Comparison of ENCODE assay signal across 1 cellular context in the genomic region with DNA sequence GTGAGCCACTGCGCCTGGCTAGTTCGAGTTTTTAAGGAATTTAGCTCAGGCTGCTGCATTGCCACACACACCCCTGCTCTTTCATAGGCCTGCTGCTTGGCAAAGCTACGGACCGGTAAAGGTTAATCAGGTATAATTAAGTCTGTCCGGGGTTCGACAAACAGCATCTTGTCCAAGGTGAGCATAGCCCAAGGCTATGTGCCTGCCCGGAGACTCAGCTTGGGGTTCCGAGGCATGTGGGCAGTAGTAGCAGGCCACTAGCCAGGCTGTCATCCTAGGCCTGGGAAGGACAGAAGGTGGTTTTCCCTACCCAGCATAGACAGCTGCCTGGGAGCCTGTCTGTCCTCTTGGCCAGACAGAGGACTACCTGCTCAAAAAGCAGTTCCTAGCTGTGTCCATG.
TF ChIP-seq lines count a peak whose summit lies in the region.

No MANE protein-coding gene starts in this region.

TF ChIP-seq in GM23338, 12 proteins besides CTCF, POLR2A, EP300 and RAD21 (continued from another document):
- TF ChIP-seq CREB1 (CRISPR knock-in tag; IDR thresholded peaks at IDR 0.05; ENCODE audit: low read depth) (no peak), ZNF114 (CRISPR knock-in tag; IDR thresholded peaks at IDR 0.05) (no peak), STAT1 (IDR thresholded peaks at IDR 0.05; ENCODE audit: unreplicated experiment) (no peak), EZH2phosphoT487 (IDR thresholded peaks at IDR 0.05; ENCODE audit: unreplicated experiment) (no peak)
- TF ChIP-seq, protein P1, sequence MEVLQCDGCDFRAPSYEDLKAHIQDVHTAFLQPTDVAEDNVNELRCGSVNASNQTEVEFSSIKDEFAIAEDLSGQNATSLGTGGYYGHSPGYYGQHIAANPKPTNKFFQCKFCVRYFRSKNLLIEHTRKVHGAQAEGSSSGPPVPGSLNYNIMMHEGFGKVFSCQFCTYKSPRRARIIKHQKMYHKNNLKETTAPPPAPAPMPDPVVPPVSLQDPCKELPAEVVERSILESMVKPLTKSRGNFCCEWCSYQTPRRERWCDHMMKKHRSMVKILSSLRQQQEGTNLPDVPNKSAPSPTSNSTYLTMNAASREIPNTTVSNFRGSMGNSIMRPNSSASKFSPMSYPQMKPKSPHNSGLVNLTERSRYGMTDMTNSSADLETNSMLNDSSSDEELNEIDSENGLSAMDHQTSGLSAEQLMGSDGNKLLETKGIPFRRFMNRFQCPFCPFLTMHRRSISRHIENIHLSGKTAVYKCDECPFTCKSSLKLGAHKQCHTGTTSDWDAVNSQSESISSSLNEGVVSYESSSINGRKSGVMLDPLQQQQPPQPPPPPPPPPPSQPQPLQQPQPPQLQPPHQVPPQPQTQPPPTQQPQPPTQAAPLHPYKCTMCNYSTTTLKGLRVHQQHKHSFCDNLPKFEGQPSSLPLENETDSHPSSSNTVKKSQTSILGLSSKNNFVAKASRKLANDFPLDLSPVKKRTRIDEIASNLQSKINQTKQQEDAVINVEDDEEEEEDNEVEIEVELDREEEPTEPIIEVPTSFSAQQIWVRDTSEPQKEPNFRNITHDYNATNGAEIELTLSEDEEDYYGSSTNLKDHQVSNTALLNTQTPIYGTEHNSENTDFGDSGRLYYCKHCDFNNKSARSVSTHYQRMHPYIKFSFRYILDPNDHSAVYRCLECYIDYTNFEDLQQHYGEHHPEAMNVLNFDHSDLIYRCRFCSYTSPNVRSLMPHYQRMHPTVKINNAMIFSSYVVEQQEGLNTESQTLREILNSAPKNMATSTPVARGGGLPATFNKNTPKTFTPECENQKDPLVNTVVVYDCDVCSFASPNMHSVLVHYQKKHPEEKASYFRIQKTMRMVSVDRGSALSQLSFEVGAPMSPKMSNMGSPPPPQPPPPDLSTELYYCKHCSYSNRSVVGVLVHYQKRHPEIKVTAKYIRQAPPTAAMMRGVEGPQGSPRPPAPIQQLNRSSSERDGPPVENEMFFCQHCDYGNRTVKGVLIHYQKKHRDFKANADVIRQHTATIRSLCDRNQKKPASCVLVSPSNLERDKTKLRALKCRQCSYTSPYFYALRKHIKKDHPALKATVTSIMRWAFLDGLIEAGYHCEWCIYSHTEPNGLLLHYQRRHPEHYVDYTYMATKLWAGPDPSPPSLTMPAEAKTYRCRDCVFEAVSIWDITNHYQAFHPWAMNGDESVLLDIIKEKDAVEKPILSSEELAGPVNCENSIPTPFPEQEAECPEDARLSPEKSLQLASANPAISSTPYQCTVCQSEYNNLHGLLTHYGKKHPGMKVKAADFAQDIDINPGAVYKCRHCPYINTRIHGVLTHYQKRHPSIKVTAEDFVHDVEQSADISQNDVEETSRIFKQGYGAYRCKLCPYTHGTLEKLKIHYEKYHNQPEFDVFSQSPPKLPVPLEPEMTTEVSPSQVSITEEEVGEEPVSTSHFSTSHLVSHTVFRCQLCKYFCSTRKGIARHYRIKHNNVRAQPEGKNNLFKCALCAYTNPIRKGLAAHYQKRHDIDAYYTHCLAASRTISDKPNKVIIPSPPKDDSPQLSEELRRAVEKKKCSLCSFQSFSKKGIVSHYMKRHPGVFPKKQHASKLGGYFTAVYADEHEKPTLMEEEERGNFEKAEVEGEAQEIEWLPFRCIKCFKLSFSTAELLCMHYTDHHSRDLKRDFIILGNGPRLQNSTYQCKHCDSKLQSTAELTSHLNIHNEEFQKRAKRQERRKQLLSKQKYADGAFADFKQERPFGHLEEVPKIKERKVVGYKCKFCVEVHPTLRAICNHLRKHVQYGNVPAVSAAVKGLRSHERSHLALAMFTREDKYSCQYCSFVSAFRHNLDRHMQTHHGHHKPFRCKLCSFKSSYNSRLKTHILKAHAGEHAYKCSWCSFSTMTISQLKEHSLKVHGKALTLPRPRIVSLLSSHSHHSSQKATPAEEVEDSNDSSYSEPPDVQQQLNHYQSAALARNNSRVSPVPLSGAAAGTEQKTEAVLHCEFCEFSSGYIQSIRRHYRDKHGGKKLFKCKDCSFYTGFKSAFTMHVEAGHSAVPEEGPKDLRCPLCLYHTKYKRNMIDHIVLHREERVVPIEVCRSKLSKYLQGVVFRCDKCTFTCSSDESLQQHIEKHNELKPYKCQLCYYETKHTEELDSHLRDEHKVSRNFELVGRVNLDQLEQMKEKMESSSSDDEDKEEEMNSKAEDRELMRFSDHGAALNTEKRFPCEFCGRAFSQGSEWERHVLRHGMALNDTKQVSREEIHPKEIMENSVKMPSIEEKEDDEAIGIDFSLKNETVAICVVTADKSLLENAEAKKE (CRISPR knock-in tag; IDR thresholded peaks at IDR 0.05): no peak
- TF ChIP-seq, protein P2, sequence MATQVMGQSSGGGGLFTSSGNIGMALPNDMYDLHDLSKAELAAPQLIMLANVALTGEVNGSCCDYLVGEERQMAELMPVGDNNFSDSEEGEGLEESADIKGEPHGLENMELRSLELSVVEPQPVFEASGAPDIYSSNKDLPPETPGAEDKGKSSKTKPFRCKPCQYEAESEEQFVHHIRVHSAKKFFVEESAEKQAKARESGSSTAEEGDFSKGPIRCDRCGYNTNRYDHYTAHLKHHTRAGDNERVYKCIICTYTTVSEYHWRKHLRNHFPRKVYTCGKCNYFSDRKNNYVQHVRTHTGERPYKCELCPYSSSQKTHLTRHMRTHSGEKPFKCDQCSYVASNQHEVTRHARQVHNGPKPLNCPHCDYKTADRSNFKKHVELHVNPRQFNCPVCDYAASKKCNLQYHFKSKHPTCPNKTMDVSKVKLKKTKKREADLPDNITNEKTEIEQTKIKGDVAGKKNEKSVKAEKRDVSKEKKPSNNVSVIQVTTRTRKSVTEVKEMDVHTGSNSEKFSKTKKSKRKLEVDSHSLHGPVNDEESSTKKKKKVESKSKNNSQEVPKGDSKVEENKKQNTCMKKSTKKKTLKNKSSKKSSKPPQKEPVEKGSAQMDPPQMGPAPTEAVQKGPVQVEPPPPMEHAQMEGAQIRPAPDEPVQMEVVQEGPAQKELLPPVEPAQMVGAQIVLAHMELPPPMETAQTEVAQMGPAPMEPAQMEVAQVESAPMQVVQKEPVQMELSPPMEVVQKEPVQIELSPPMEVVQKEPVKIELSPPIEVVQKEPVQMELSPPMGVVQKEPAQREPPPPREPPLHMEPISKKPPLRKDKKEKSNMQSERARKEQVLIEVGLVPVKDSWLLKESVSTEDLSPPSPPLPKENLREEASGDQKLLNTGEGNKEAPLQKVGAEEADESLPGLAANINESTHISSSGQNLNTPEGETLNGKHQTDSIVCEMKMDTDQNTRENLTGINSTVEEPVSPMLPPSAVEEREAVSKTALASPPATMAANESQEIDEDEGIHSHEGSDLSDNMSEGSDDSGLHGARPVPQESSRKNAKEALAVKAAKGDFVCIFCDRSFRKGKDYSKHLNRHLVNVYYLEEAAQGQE (IDR thresholded peaks at IDR 0.05; ENCODE audit: unreplicated experiment): no peak
TF ChIP-seq in GM23338: peak in this region for 0.
